12 cellular contexts compared by ENCODE assay signal in genomic region chr2:155021591-155021990, GRCh38.
"Had no signal": no experiment of that assay in that cellular context is flagged by ENCODE, and none has a peak within 500 bp of the region (broad histone marks: within the 10 kb centered on the region; RNA-seq: fewer than 3 reads in every experiment).

No MANE protein-coding gene starts in this region.

- H3K4me1 Mint-ChIP-seq: activated naive CD4-positive, alpha-beta T cell treated with anti-CD3 and anti-CD28 coated beads, Interleukin-2, amount 50 U/mL, for 24 hours had no signal

- H3K4me3 ChIP-seq: hepatocyte, skin epidermis, thyroid gland had no signal

- H3K9me3 Mint-ChIP-seq: activated naive CD4-positive, alpha-beta T cell treated with anti-CD3 and anti-CD28 coated beads, Interleukin-2, amount 50 U/mL, for 24 hours had no signal

- H3K36me3 Mint-ChIP-seq: activated naive CD4-positive, alpha-beta T cell treated with anti-CD3 and anti-CD28 coated beads, Interleukin-2, amount 50 U/mL, for 24 hours had no signal

- DNase-seq: activated CD4-positive, alpha-beta T cell treated with anti-CD3 and anti-CD28 coated beads, Interleukin-2, amount 50 U/mL, for 4 hours; activated CD4-positive, CD25-positive, alpha-beta regulatory T cell treated with anti-CD3 and anti-CD28 coated beads, Interleukin-2, amount 50 U/mL, for 72 hours; activated effector memory CD4-positive, alpha-beta T cell treated with Interleukin-2 at 50 U/mL for 16 hours; activated T-cell treated with anti-CD3 and anti-CD28 coated beads, Interleukin-2, amount 50 U/mL, for 1 hour; central memory CD4-positive, alpha-beta T cell; effector memory CD8-positive, alpha-beta T cell; kidney; left ventricle myocardium superior; thyroid gland had no signal

- H3K4me3 Mint-ChIP-seq: activated naive CD4-positive, alpha-beta T cell treated with anti-CD3 and anti-CD28 coated beads, Interleukin-2, amount 50 U/mL, for 24 hours; effector memory CD8-positive, alpha-beta T cell had no signal

- ATAC-seq: effector memory CD8-positive, alpha-beta T cell; left ventricle myocardium superior had no signal

- H3K27me3 Mint-ChIP-seq: activated naive CD4-positive, alpha-beta T cell treated with anti-CD3 and anti-CD28 coated beads, Interleukin-2, amount 50 U/mL, for 24 hours; effector memory CD8-positive, alpha-beta T cell had no signal

- H3K27ac Mint-ChIP-seq: activated naive CD4-positive, alpha-beta T cell treated with anti-CD3 and anti-CD28 coated beads, Interleukin-2, amount 50 U/mL, for 24 hours; effector memory CD8-positive, alpha-beta T cell had no signal
